ENCODE assay signal across 1 cellular context in the genomic region with DNA sequence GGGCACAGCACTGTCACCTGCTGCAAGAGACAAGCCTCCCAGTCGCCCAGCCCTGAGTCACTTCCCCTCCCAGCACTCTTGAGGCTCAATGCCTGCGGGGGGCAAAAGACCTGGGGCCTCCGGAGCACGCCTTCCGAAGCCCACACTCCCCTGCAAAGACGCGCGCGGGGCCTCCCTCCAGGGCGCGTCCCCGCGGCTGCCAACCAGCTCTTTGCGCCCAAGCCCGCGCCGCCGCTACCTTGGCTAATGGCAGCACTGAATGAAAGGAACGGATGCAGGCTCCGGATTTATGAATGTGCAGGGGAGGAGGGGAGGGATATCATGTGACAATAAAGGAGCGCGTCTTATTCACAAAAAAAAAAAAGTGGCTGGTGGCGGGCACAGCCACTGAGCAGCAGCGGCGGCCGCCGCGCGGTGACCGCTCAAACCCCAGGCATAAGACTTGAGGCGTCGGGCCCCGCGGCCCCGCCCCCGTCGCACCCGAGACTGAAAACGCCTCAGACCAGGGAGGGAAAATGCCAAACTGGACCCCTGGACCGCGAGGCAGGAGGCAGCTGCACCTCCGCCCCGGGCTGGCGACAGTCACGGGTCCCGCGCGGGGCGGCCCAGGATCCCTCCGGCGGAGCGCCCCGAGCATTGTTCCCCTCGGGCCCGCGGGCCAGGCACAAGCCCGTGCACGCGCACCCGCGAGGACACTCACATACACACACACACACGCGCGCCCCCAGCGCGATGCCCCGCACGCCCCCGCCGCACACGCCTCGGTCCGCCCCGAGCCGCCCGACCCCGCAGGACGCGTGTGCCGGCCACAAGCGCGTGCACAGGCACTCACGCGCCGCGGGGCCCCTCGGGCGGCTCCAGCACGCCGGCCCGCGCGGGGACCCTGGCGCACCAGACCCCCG.
TF ChIP-seq lines count a peak whose summit lies in the region.

No MANE protein-coding gene starts in this region.

TF ChIP-seq in Ishikawa, 13 proteins besides CTCF, POLR2A, EP300 and RAD21 (continued from another document):
- TF ChIP-seq ZBTB7A (IDR thresholded peaks at IDR 0.05; ENCODE audit: low read depth) (peak; percentile 26; the same call in 1 of the 2 replicates), CEBPB (IDR thresholded peaks at IDR 0.05) (no peak)
